Comparison of ENCODE assay signal across 19 cellular contexts in genomic region chr17:68307443-68307842, GRCh38. TPM values are rescaled to one million over a fixed set of nuclear protein-coding genes. Genes with fewer than 3 reads are reported as not detected.
DNase-seq lines count a peak whose midpoint lies in the region; ATAC-seq, FAIRE-seq and TF ChIP-seq lines count a peak whose summit lies in the region.
"Had no signal": no experiment of that assay in that cellular context is flagged by ENCODE, and none has a peak within 500 bp of the region (broad histone marks: within the 10 kb centered on the region; RNA-seq: fewer than 3 reads in every experiment).

No MANE protein-coding gene starts in this region.

- CTCF ChIA-PET in HepG2 (lab: Yijun Ruan, JAX; ENCODE audit: low intra/inter-chr PET ratio, low total read pairs): no interaction called here

- no peak for TF ChIP-seq CTCF in right lobe of liver (IDR thresholded peaks at IDR 0.05)
- TF ChIP-seq CTCF in HepG2 (CRISPR knock-in tag; IDR thresholded peaks at IDR 0.05): no peak
- no peak for TF ChIP-seq CTCF in DND-41 (IDR thresholded peaks at IDR 0.05; ENCODE audit: borderline replicate concordance, extremely low read depth, low read length, poor library complexity, severe bottlenecking)
- TF ChIP-seq CTCF in neutrophil (IDR thresholded peaks at IDR 0.05): no peak

- no peaks in the 10 kb centered on the region for H3K27me3 ChIP-seq in right lobe of liver
- H3K27me3 ChIP-seq in HepG2 (ENCODE audit: control insufficient read depth in 1 of 2, insufficient read depth in 2 of 2, low read length in 2 of 2): no peaks in the 10 kb centered on the region
- H3K27me3 ChIP-seq in DND-41 (ENCODE audit: insufficient read depth, low read length, poor library complexity): no peaks in the 10 kb centered on the region
- H3K27me3 ChIP-seq in neutrophil: no peaks in the 10 kb centered on the region

- DNase-seq in right lobe of liver (no peak), HepG2 (ENCODE audit: low spot score) (no peak), DND-41 (no peak), ureter (ENCODE audit: low spot score) (no peak), GM19238 (ENCODE audit: insufficient read length, low spot score) (no peak)
- DNase-seq: AML-193; Caco-2; CD4-positive, alpha-beta T cell; GDM1; GM23248; Karpas-422; KBM-7 had no signal

- H3K4me2 ChIP-seq in HepG2 (ENCODE audit: low read depth, low read length) (no peak overlapping the region), DND-41 (ENCODE audit: insufficient read depth, low read length) (no peak overlapping the region)
- H3K4me2 ChIP-seq: A549 had no signal

- 74% methylated on average over 3 of the region's 8 CpGs for WGBS in right lobe of liver (ENCODE audit: insufficient coverage, low coverage, low lambda C conversion rate, missing lambda C conversion rate)
- WGBS in HepG2 (ENCODE audit: low lambda C conversion rate): 96% methylated on average over 8 of the region's 8 CpGs

- TF ChIP-seq POLR2A in right lobe of liver (IDR thresholded peaks at IDR 0.05) (no peak), HepG2 (IDR thresholded peaks at IDR 0.05; ENCODE audit: insufficient read depth in 1 of 2, low read depth in 2 of 2, low read length in 2 of 2) (no peak)

- no TSS peak for BruUV-seq in HepG2 (replicated peaks; lab: Mats Ljungman, UMichigan)

- no peak overlapping the region for H2AFZ ChIP-seq in HepG2 (ENCODE audit: low read length)
- no peak overlapping the region for H2AFZ ChIP-seq in DND-41 (ENCODE audit: low read depth, low read length)
- H2AFZ ChIP-seq: GM23248 had no signal

- peak in 3 of 4 donors; percentile 14 to 65 (median 45) for ATAC-seq in right lobe of liver
- no peak for ATAC-seq in HepG2
- ATAC-seq in DND-41 (ENCODE audit: insufficient read depth, low read depth): no peak
- ATAC-seq in GM21786 (IDR thresholded peaks at IDR 0.05; ENCODE audit: unreplicated experiment): no peak
- ATAC-seq: A549 had no signal

- no peak overlapping the region for H3K27ac ChIP-seq in right lobe of liver
- H3K27ac ChIP-seq in HepG2 (ENCODE audit: extremely low read length, insufficient read depth, low read length): no peak overlapping the region
- peak overlapping the region; percentile 43 for H3K27ac ChIP-seq in DND-41 (ENCODE audit: low read length)
- H3K27ac ChIP-seq in neutrophil: peak overlapping the region; percentile 54
- H3K27ac ChIP-seq: 22Rv1, A549, GM23248 had no signal

- H3K4me1 ChIP-seq in right lobe of liver (peaks cover 0 to 12% (median 5%) of the 10 kb centered on the region in 4 donors), HepG2 (ENCODE audit: insufficient read depth, low read length) (peaks cover 68% of the 10 kb centered on the region), DND-41 (ENCODE audit: insufficient read depth, low read length) (peaks cover 11% of the 10 kb centered on the region), neutrophil (ENCODE audit: control insufficient read depth in 1 of 2, insufficient read depth in 1 of 2, low read depth in 1 of 2, low read length in 1 of 2) (peaks cover 35 to 48% of the 10 kb centered on the region in 2 experiments)
- H3K4me1 ChIP-seq: Caco-2 had no signal

- in situ Hi-C loops in HepG2 (cut with HindIII; ENCODE audit: extremely low pct_ligation_motif_present, low pct_unique_long_range_greater_than_20kb): no loop called here

- H3K9ac ChIP-seq in HepG2 (ENCODE audit: insufficient read depth, low read depth, low read length) (no peak overlapping the region), DND-41 (ENCODE audit: low read depth, low read length) (no peak overlapping the region)
- H3K9ac ChIP-seq: GM23248 had no signal

- no peaks in the 10 kb centered on the region for H3K9me3 ChIP-seq in right lobe of liver
- H3K9me3 ChIP-seq in HepG2 (ENCODE audit: low read length): no peaks in the 10 kb centered on the region
- no peaks in the 10 kb centered on the region for H3K9me3 ChIP-seq in DND-41 (ENCODE audit: insufficient read depth, low read length, severe bottlenecking)
- H3K9me3 ChIP-seq in neutrophil: no peaks in the 10 kb centered on the region
- H3K9me3 ChIP-seq: A549, Caco-2, HAP-1 had no signal

- H3K4me3 ChIP-seq in right lobe of liver (no peak overlapping the region), HepG2 (replicated peaks in 1 of 3; ENCODE audit: insufficient read depth in 1 of 3, low read depth in 2 of 3, low read length in 3 of 3) (no peak overlapping the region), DND-41 (ENCODE audit: low read depth in 1 of 2, low read length in 2 of 2) (no peak overlapping the region), neutrophil (ENCODE audit: low read depth in 1 of 2, low read length in 1 of 2) (no peak overlapping the region)
- H3K4me3 ChIP-seq: A549, GM23248, HAP-1 had no signal

- no peak for TF ChIP-seq RAD21 in HepG2 (CRISPR knock-in tag; IDR thresholded peaks at IDR 0.05)

- intact Hi-C loops in right lobe of liver (cut with DNase I) (no loop called here), HepG2 (cut with micrococcal nuclease; ENCODE audit: unreplicated experiment) (no loop called here)

- POLR2A ChIA-PET in HepG2 (lab: Yijun Ruan, JAX): no interaction called here

- H4K20me1 ChIP-seq in HepG2 (ENCODE audit: insufficient read depth, low read length): no peaks in the 10 kb centered on the region
- H4K20me1 ChIP-seq in DND-41 (ENCODE audit: insufficient read depth, low read length): no peaks in the 10 kb centered on the region

- no peaks in the 10 kb centered on the region for H3K79me2 ChIP-seq in HepG2 (ENCODE audit: insufficient read depth, low read length)
- 0 out of 2 replicates have a peak, but pooled peaks cover 2% of the 10 kb centered on the region for H3K79me2 ChIP-seq in DND-41 (ENCODE audit: insufficient read depth, low read length)

- no peaks in the 10 kb centered on the region for H3K36me3 ChIP-seq in right lobe of liver
- no peaks in the 10 kb centered on the region; a peak in 1 of 5 replicates for H3K36me3 ChIP-seq in HepG2 (replicated peaks in 1 of 2; ENCODE audit: control insufficient read depth in 1 of 2, insufficient read depth in 2 of 2, low read length in 2 of 2)
- H3K36me3 ChIP-seq in DND-41 (ENCODE audit: insufficient read depth, low read length): peaks cover 7% of the 10 kb centered on the region; the same call in 1 of the 2 replicates
- H3K36me3 ChIP-seq in neutrophil: no peaks in the 10 kb centered on the region
- H3K36me3 ChIP-seq: HAP-1 had no signal

- no peak for TF ChIP-seq EP300 in HepG2 (IDR thresholded peaks at IDR 0.05; ENCODE audit: low read depth in 2 of 2, low read length in 2 of 2)
- TF ChIP-seq EP300 in HepG2 (CRISPR knock-in tag; IDR thresholded peaks at IDR 0.05; ENCODE audit: borderline replicate concordance): no peak

- FAIRE-seq in HepG2 (lab: Jason Lieb, UNC): no peak
- FAIRE-seq: A549, D721Med, HTR-8/SVneo had no signal

RNA-seq across cellular contexts. Expression of gene ARSG, which starts 16.1 kb away (rescaled TPM):
- total RNA-seq in right lobe of liver: 1 to 10 TPM; 1.2 to 3.3 (median 2.5) TPM
- total RNA-seq in HepG2 (2016; rRNA removed; fragmentation: Illumina TruSeq; extraction: Trizol): 3.7 and 4.1 TPM in 2 replicates
- 10.0 and 10.5 TPM in 2 replicates for total RNA-seq in HepG2 (2016; cell fraction: cytosol; rRNA removed; fragmentation: Illumina TruSeq; extraction: Trizol; ENCODE audit: low read depth)
- 2.8 and 4.2 TPM in 2 replicates for total RNA-seq in HepG2 (2016; cell fraction: insoluble cytoplasmic fraction; rRNA removed; fragmentation: Illumina TruSeq; extraction: Trizol)
- total RNA-seq in HepG2 (2016; cell fraction: membrane; rRNA removed; fragmentation: Illumina TruSeq; extraction: Trizol): 8.1 and 9.2 TPM in 2 replicates
- 4.0 and 4.3 TPM in 2 replicates for total RNA-seq in HepG2 (2016; cell fraction: nucleus; rRNA removed; fragmentation: Illumina TruSeq; extraction: Trizol)
- 15.2 and 15.9 TPM in 2 replicates for polyA plus RNA-seq in HepG2 (2011; rRNA removed)
- 11.5 and 13.0 TPM in 2 replicates for polyA plus RNA-seq in HepG2 (2011; cell fraction: cytosol; rRNA removed)
- 26.9 and 29.6 TPM in 2 replicates for polyA plus RNA-seq in HepG2 (2011; cell fraction: nucleus; rRNA removed)
- polyA plus RNA-seq in HepG2 (2012): 7.0 and 8.7 TPM in 2 replicates
- 3.0 and 5.3 TPM in 2 replicates for polyA plus RNA-seq in HepG2 (2016; cell fraction: cytosol; fragmentation: Illumina TruSeq; extraction: Trizol; ENCODE audit: low read depth)
- polyA plus RNA-seq in HepG2 (2016; cell fraction: insoluble cytoplasmic fraction; fragmentation: Illumina TruSeq; extraction: Trizol; ENCODE audit: low read depth): 2.2 and 2.8 TPM in 2 replicates
- polyA plus RNA-seq in HepG2 (2016; cell fraction: membrane; fragmentation: Illumina TruSeq; extraction: Trizol; ENCODE audit: low read depth): 3.9 and 4.3 TPM in 2 replicates
- 4.4 and 5.4 TPM in 2 replicates for polyA plus RNA-seq in HepG2 (2016; cell fraction: nucleus; fragmentation: Illumina TruSeq; extraction: Trizol; ENCODE audit: insufficient read depth, low read depth)
- polyA minus RNA-seq in HepG2 (2011; rRNA and poly(A)+ RNA removed; ENCODE audit: low replicate concordance): 45.9 and 48.0 TPM in 2 replicates
- 8.9 and 10.0 TPM in 2 replicates for polyA minus RNA-seq in HepG2 (2011; cell fraction: cytosol; rRNA and poly(A)+ RNA removed)
- polyA minus RNA-seq in HepG2 (2011; cell fraction: nucleus; rRNA and poly(A)+ RNA removed): 38.7 and 40.7 TPM in 2 replicates
- total RNA-seq in ureter: 19.4 TPM

RNA-seq across cellular contexts. Expression of gene SLC16A6, which starts 16.5 kb away (rescaled TPM):
- 1 to 10 TPM in 1 of 6 experiments, under 1 TPM in 5; 0.19 to 1.2 (median 0.45) TPM for total RNA-seq in right lobe of liver
- total RNA-seq in HepG2 (2016; rRNA removed; fragmentation: Illumina TruSeq; extraction: Trizol): 0.67 and 1.1 TPM in 2 replicates
- 0.51 TPM in 1 of 2 replicates, not detected in the other for total RNA-seq in HepG2 (2016; cell fraction: cytosol; rRNA removed; fragmentation: Illumina TruSeq; extraction: Trizol; ENCODE audit: low read depth)
- total RNA-seq in HepG2 (2016; cell fraction: insoluble cytoplasmic fraction; rRNA removed; fragmentation: Illumina TruSeq; extraction: Trizol): 1.1 and 1.3 TPM in 2 replicates
- 0.53 and 0.69 TPM in 2 replicates for total RNA-seq in HepG2 (2016; cell fraction: membrane; rRNA removed; fragmentation: Illumina TruSeq; extraction: Trizol)
- 1.1 and 1.6 TPM in 2 replicates for total RNA-seq in HepG2 (2016; cell fraction: nucleus; rRNA removed; fragmentation: Illumina TruSeq; extraction: Trizol)
- polyA plus RNA-seq in HepG2 (2011; rRNA removed): 27.2 and 44.7 TPM in 2 replicates
- polyA plus RNA-seq in HepG2 (2011; cell fraction: cytosol; rRNA removed): 33.2 and 35.3 TPM in 2 replicates
- 13.0 and 13.3 TPM in 2 replicates for polyA plus RNA-seq in HepG2 (2011; cell fraction: nucleus; rRNA removed)
- polyA plus RNA-seq in HepG2 (2012): 5.7 and 9.7 TPM in 2 replicates
- 0.05 and 0.06 TPM in 2 replicates for polyA plus RNA-seq in HepG2 (2016; cell fraction: cytosol; fragmentation: Illumina TruSeq; extraction: Trizol; ENCODE audit: low read depth)
- 0.59 and 0.61 TPM in 2 replicates for polyA plus RNA-seq in HepG2 (2016; cell fraction: insoluble cytoplasmic fraction; fragmentation: Illumina TruSeq; extraction: Trizol; ENCODE audit: low read depth)
- polyA plus RNA-seq in HepG2 (2016; cell fraction: membrane; fragmentation: Illumina TruSeq; extraction: Trizol; ENCODE audit: low read depth): 0.28 and 0.40 TPM in 2 replicates
- polyA plus RNA-seq in HepG2 (2016; cell fraction: nucleus; fragmentation: Illumina TruSeq; extraction: Trizol; ENCODE audit: insufficient read depth, low read depth): 1.5 TPM in 2 replicates
- polyA minus RNA-seq in HepG2 (2011; rRNA and poly(A)+ RNA removed; ENCODE audit: low replicate concordance): 137 and 162 TPM in 2 replicates
- 56.6 and 65.6 TPM in 2 replicates for polyA minus RNA-seq in HepG2 (2011; cell fraction: cytosol; rRNA and poly(A)+ RNA removed)
- 28.5 and 31.0 TPM in 2 replicates for polyA minus RNA-seq in HepG2 (2011; cell fraction: nucleus; rRNA and poly(A)+ RNA removed)
- total RNA-seq in ureter: 3.0 TPM

RNA-seq across cellular contexts. Expression of gene AMZ2, which starts 59.6 kb away (rescaled TPM):
- total RNA-seq in right lobe of liver (10 to 100 TPM; 15.3 to 31.2 (median 18.2) TPM), HepG2 (2016; rRNA removed; fragmentation: Illumina TruSeq; extraction: Trizol) (86.9 and 99.9 TPM in 2 replicates), ureter (83.2 TPM)
- 152 and 160 TPM in 2 replicates for total RNA-seq in HepG2 (2016; cell fraction: cytosol; rRNA removed; fragmentation: Illumina TruSeq; extraction: Trizol; ENCODE audit: low read depth)
- 81.8 and 92.5 TPM in 2 replicates for total RNA-seq in HepG2 (2016; cell fraction: insoluble cytoplasmic fraction; rRNA removed; fragmentation: Illumina TruSeq; extraction: Trizol)
- 189 and 196 TPM in 2 replicates for total RNA-seq in HepG2 (2016; cell fraction: membrane; rRNA removed; fragmentation: Illumina TruSeq; extraction: Trizol)
- total RNA-seq in HepG2 (2016; cell fraction: nucleus; rRNA removed; fragmentation: Illumina TruSeq; extraction: Trizol): 37.7 and 40.8 TPM in 2 replicates
- polyA plus RNA-seq in HepG2 (2011; rRNA removed): 66.7 and 90.2 TPM in 2 replicates
- 51.3 and 62.4 TPM in 2 replicates for polyA plus RNA-seq in HepG2 (2011; cell fraction: cytosol; rRNA removed)
- polyA plus RNA-seq in HepG2 (2011; cell fraction: nucleus; rRNA removed): 58.4 and 64.2 TPM in 2 replicates
- 53.5 and 72.8 TPM in 2 replicates for polyA plus RNA-seq in HepG2 (2012)
- 179 and 214 TPM in 2 replicates for polyA plus RNA-seq in HepG2 (2016; cell fraction: cytosol; fragmentation: Illumina TruSeq; extraction: Trizol; ENCODE audit: low read depth)
- 114 TPM in 2 replicates for polyA plus RNA-seq in HepG2 (2016; cell fraction: insoluble cytoplasmic fraction; fragmentation: Illumina TruSeq; extraction: Trizol; ENCODE audit: low read depth)
- 217 and 242 TPM in 2 replicates for polyA plus RNA-seq in HepG2 (2016; cell fraction: membrane; fragmentation: Illumina TruSeq; extraction: Trizol; ENCODE audit: low read depth)
- 90.4 and 92.9 TPM in 2 replicates for polyA plus RNA-seq in HepG2 (2016; cell fraction: nucleus; fragmentation: Illumina TruSeq; extraction: Trizol; ENCODE audit: insufficient read depth, low read depth)
- polyA minus RNA-seq in HepG2 (2011; rRNA and poly(A)+ RNA removed; ENCODE audit: low replicate concordance): 28.1 and 28.3 TPM in 2 replicates
- polyA minus RNA-seq in HepG2 (2011; cell fraction: cytosol; rRNA and poly(A)+ RNA removed): 24.0 and 24.3 TPM in 2 replicates
- polyA minus RNA-seq in HepG2 (2011; cell fraction: nucleus; rRNA and poly(A)+ RNA removed): 21.6 and 25.6 TPM in 2 replicates

Comparison
In these comparisons a context has a peak if more than half of its experiments do, and no peak if none do; other contexts are left out.
1. ATAC-seq: peak in right lobe of liver (3 of 4); none in HepG2 (single experiment), DND-41 (single experiment) and GM21786 (single experiment).
2. H3K27ac ChIP-seq: peak in DND-41 (single experiment) and neutrophil (single experiment); none in right lobe of liver (0 of 3) and HepG2 (single experiment).